31 cellular contexts compared by ENCODE assay signal in the genomic region with DNA sequence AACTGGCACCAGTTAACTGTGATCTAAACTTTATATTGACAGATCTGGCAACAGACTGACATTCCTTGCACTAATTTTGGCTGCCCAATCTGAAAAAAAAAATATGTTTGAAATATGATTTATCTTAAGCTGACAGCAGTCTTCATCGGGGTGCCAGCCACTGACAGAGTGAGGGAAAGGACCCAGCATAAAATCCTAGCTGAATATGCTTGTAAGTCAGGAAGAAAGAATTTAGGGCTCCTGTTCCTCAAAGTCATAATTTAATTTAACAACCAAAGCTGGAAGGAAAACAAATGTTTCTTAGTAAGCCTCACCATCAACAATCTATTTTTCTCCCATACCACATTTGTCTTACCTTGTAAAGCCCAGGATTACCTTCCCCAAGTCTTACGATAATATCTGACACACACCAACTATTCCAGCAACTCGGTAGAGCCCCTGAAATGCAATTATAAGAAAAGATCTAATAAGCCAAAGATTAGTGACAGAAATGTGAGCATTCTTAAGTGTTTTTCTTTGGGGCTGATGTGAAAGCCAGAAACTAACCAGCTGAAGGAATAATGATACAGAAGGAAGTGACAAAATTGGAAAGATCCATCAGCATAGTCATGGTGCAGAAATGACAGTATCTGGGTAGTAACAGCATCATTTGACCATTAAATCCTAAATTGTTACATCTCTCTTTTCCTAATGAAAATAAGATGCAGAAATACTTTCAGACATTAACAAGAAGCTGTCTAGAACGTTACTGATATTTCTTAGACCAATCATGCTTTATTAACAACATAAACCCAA.
"Had no signal": no experiment of that assay in that cellular context is flagged by ENCODE, and none has a peak within 500 bp of the region (broad histone marks: within the 10 kb centered on the region; RNA-seq: fewer than 3 reads in every experiment).

No MANE protein-coding gene starts in this region.

- H3K27ac Mint-ChIP-seq: activated naive CD4-positive, alpha-beta T cell treated with anti-CD3 and anti-CD28 coated beads, Interleukin-2, amount 50 U/mL, for 72 hours; activated T-cell treated with anti-CD3 and anti-CD28 coated beads, Interleukin-2, amount 50 U/mL, for 72 hours; naive thymus-derived CD4-positive, alpha-beta T cell had no signal

- H3K27ac ChIP-seq: cardiac muscle cell, colonic mucosa, epithelial cell of prostate, esophagus squamous epithelium, gastroesophageal sphincter, pancreas, prostate gland, sigmoid colon, suprapubic skin, tibial artery, upper lobe of right lung, VCaP had no signal

- H3K36me3 ChIP-seq: cardiac muscle cell, colonic mucosa, esophagus squamous epithelium, gastroesophageal sphincter, pancreas, prostate gland, sigmoid colon, suprapubic skin, tibial artery, upper lobe of right lung had no signal

- DNase-seq: activated CD4-positive, alpha-beta T cell treated with anti-CD3 and anti-CD28 coated beads for 4 hours; activated CD4-positive, alpha-beta T cell treated with anti-CD3 and anti-CD28 coated beads, Interleukin-2, amount 50 U/mL, for 4 hours; activated naive CD4-positive, alpha-beta T cell; activated T-cell treated with anti-CD3 and anti-CD28 coated beads for 4 hours; activated T-cell treated with anti-CD3 and anti-CD28 coated beads, Interleukin-2, amount 50 U/mL, for 72 hours; anterior cingulate cortex; cerebellar nuclear complex; colonic mucosa; effector CD8-positive, alpha-beta T cell; esophagus squamous epithelium; hippocampal formation; left cardiac atrium; left ventricle myocardium superior; naive thymus-derived CD4-positive, alpha-beta T cell; pancreas; retina; sigmoid colon; small intestine; stimulated activated CD4-positive, alpha-beta T cell treated with anti-CD3 and anti-CD28 coated beads, Interleukin-4, amount 100 ng/mL, for 4 hours; stimulated activated CD8-positive, alpha-beta memory T cell treated with anti-CD3 and anti-CD28 coated beads, Interleukin-4, amount 100 ng/mL, for 48 hours; stimulated activated naive CD4-positive, alpha-beta T cell; T-helper 9 cell; tibial artery; upper lobe of right lung had no signal

- H3K36me3 Mint-ChIP-seq: activated naive CD4-positive, alpha-beta T cell treated with anti-CD3 and anti-CD28 coated beads, Interleukin-2, amount 50 U/mL, for 72 hours; naive thymus-derived CD4-positive, alpha-beta T cell had no signal

- H3K4me1 ChIP-seq: colonic mucosa, pancreas, prostate gland, upper lobe of right lung had no signal

- ATAC-seq: activated naive CD4-positive, alpha-beta T cell treated with anti-CD3 and anti-CD28 coated beads, Interleukin-2, amount 50 U/mL, for 72 hours; activated T-cell treated with anti-CD3 and anti-CD28 coated beads, Interleukin-2, amount 50 U/mL, for 72 hours; left ventricle myocardium superior; naive thymus-derived CD4-positive, alpha-beta T cell; upper lobe of right lung had no signal

- H3K4me3 ChIP-seq: cardiac muscle cell, colonic mucosa, esophagus squamous epithelium, gastroesophageal sphincter, pancreas, prostate gland, sigmoid colon, suprapubic skin, tibial artery, upper lobe of right lung had no signal

- H3K9me3 ChIP-seq: colonic mucosa, esophagus squamous epithelium, gastroesophageal sphincter, pancreas, prostate gland, sigmoid colon, suprapubic skin, tibial artery, upper lobe of right lung had no signal

- H3K9me3 Mint-ChIP-seq: activated naive CD4-positive, alpha-beta T cell treated with anti-CD3 and anti-CD28 coated beads, Interleukin-2, amount 50 U/mL, for 72 hours had no signal

- H3K27me3 ChIP-seq: cardiac muscle cell, colonic mucosa, esophagus squamous epithelium, gastroesophageal sphincter, pancreas, sigmoid colon, suprapubic skin, tibial artery, upper lobe of right lung had no signal

- H3K4me3 Mint-ChIP-seq: activated T-cell treated with anti-CD3 and anti-CD28 coated beads, Interleukin-2, amount 50 U/mL, for 72 hours; naive thymus-derived CD4-positive, alpha-beta T cell had no signal
